ENCODE assay signal across 23 cellular contexts in genomic region chr17:81132197-81132540, GRCh38. TPM values are rescaled to one million over a fixed set of nuclear protein-coding genes. Genes with fewer than 3 reads are reported as not detected.
DNase-seq lines count a peak whose midpoint lies in the region; ATAC-seq and TF ChIP-seq lines count a peak whose summit lies in the region.
"Had no signal": no experiment of that assay in that cellular context is flagged by ENCODE, and none has a peak within 500 bp of the region (broad histone marks: within the 10 kb centered on the region; RNA-seq: fewer than 3 reads in every experiment).

No MANE protein-coding gene starts in this region.

- H3K27me3 ChIP-seq in Caco-2 (replicated peaks; ENCODE audit: control insufficient read depth, insufficient read depth, low read length) = no peaks in the 10 kb centered on the region
- no peaks in the 10 kb centered on the region for H3K27me3 ChIP-seq in Peyer's patch
- H3K27me3 ChIP-seq in hepatocyte = no peaks in the 10 kb centered on the region
- no peaks in the 10 kb centered on the region for H3K27me3 ChIP-seq in mucosa of stomach (ENCODE audit: control insufficient read depth, insufficient read depth, low read length)
- H3K27me3 ChIP-seq in osteoblast (ENCODE audit: insufficient read depth, low read length) = no peaks in the 10 kb centered on the region

- H3K36me3 Mint-ChIP-seq in Caco-2 (ENCODE audit: insufficient read depth, unreplicated experiment) = peaks cover 7% of the 10 kb centered on the region

- H3K9me3 Mint-ChIP-seq in Caco-2 (ENCODE audit: unreplicated experiment) = no peaks in the 10 kb centered on the region
- H3K9me3 Mint-ChIP-seq: CD14-positive monocyte had no signal

- H3K79me2 ChIP-seq in hepatocyte (no peaks in the 10 kb centered on the region), osteoblast (ENCODE audit: insufficient read depth, low read length) (no peaks in the 10 kb centered on the region)

- H3K4me3 ChIP-seq in Caco-2 (ENCODE audit: low read depth, low read length) (peak overlapping the region; percentile 51), Peyer's patch (peak overlapping the region in 2 of 4 donors; percentile 51 to 68), hepatocyte (no peak overlapping the region), mucosa of stomach (ENCODE audit: low read length) (no peak overlapping the region), osteoblast (ENCODE audit: insufficient read depth, low read length) (no peak overlapping the region)
- H3K4me3 ChIP-seq: GM23248, SJSA1 had no signal

- ATAC-seq in HG03159 (IDR thresholded peaks at IDR 0.05; ENCODE audit: unreplicated experiment) = no peak

- H3K4me1 Mint-ChIP-seq in Caco-2 (ENCODE audit: low read depth, unreplicated experiment) = peaks cover 5% of the 10 kb centered on the region

- no peak overlapping the region for H2AFZ ChIP-seq in hepatocyte
- H2AFZ ChIP-seq in osteoblast (ENCODE audit: low read length) = no peak overlapping the region
- H2AFZ ChIP-seq: GM23248 had no signal

- POLR2A ChIA-PET in Caco-2 (lab: Charles Lee) = interaction anchor here (1.4 to 1.6 kb wide), 2 partner anchors 91 to 263 kb away, joined by 3 to 4 read pairs; partner anchors contain the start of gene BAHCC1

- TF ChIP-seq POLR2A in Peyer's patch (IDR thresholded peaks at IDR 0.05) = no peak

- WGBS in hepatocyte (ENCODE audit: low lambda C conversion rate, missing lambda C conversion rate) = 85% methylated on average over 10 of the region's 11 CpGs

- H3K9me3 ChIP-seq in Caco-2 = no peaks in the 10 kb centered on the region
- no peaks in the 10 kb centered on the region for H3K9me3 ChIP-seq in Peyer's patch
- H3K9me3 ChIP-seq in hepatocyte (ENCODE audit: low read depth) = no peaks in the 10 kb centered on the region
- no peaks in the 10 kb centered on the region for H3K9me3 ChIP-seq in mucosa of stomach (ENCODE audit: control insufficient read depth, low read length)
- no peaks in the 10 kb centered on the region for H3K9me3 ChIP-seq in osteoblast (ENCODE audit: low read depth, low read length)
- H3K9me3 ChIP-seq: SJSA1 had no signal

- CTCF ChIA-PET in Caco-2 (lab: Charles Lee) = no interaction called here

- peaks cover 55% of the 10 kb centered on the region for H3K4me1 ChIP-seq in Caco-2
- peaks cover 0 to 14% (median 2%) of the 10 kb centered on the region in 4 donors for H3K4me1 ChIP-seq in Peyer's patch
- H3K4me1 ChIP-seq in hepatocyte (ENCODE audit: insufficient read depth) = peaks cover 14% of the 10 kb centered on the region
- H3K4me1 ChIP-seq in mucosa of stomach (ENCODE audit: control insufficient read depth, insufficient read depth, low read length) = peaks cover 10% of the 10 kb centered on the region
- no peaks in the 10 kb centered on the region for H3K4me1 ChIP-seq in osteoblast (ENCODE audit: insufficient read depth, low read length)
- H3K4me1 ChIP-seq: SJSA1 had no signal

- H3K36me3 ChIP-seq in Caco-2 (ENCODE audit: control insufficient read depth, insufficient read depth, low read length) (no peaks in the 10 kb centered on the region), Peyer's patch (no peaks in the 10 kb centered on the region), hepatocyte (replicated peaks; ENCODE audit: insufficient read depth, low read depth) (no peaks in the 10 kb centered on the region), mucosa of stomach (ENCODE audit: control insufficient read depth, insufficient read depth, low read length) (no peaks in the 10 kb centered on the region), osteoblast (ENCODE audit: insufficient read depth, low read length) (no peaks in the 10 kb centered on the region)
- H3K36me3 ChIP-seq: SJSA1 had no signal

- DNase-seq in Caco-2 (no peak), Peyer's patch (no peak), hepatocyte (ENCODE audit: low spot score) (no peak), osteoblast (ENCODE audit: insufficient read length, low spot score, missing footprints) (no peak), OCI-M1 (lab: John Stamatoyannopoulos, UW) (no peak), NCI-H774 (lab: John Stamatoyannopoulos, UW) (no peak)
- DNase-seq: COR-L47, DND-41, GDM1, GM23248, KBM-7, NCI-H1048, NCI-H187, NCI-H2171 treated with DMSO at 0.1 percent for 48 hours, NCI-H82 had no signal

- peak overlapping the region; percentile 72 for H3K4me3 Mint-ChIP-seq in Caco-2 (ENCODE audit: unreplicated experiment)
- H3K4me3 Mint-ChIP-seq: CD14-positive monocyte had no signal

- peak overlapping the region; percentile 88 for H3K27ac Mint-ChIP-seq in Caco-2 (ENCODE audit: unreplicated experiment)
- H3K27ac Mint-ChIP-seq: CD14-positive monocyte had no signal

- H4K20me1 ChIP-seq in hepatocyte (ENCODE audit: insufficient read depth, poor library complexity, severe bottlenecking) (no peaks in the 10 kb centered on the region), osteoblast (ENCODE audit: insufficient read depth, low read length) (no peaks in the 10 kb centered on the region)

- H3K9me2 ChIP-seq in hepatocyte (replicated peaks; ENCODE audit: insufficient read depth) = no peaks in the 10 kb centered on the region

- intact Hi-C loops in Caco-2 (cut with micrococcal nuclease; ENCODE audit: unreplicated experiment) = loop anchor here (1.0 to 2.0 kb wide), 3 partner anchors 13 to 107 kb away; partner anchors contain the start of genes NDUFAF8 and TEPSIN

- H3K4me2 ChIP-seq in hepatocyte (no peak overlapping the region), osteoblast (ENCODE audit: insufficient read depth, low read length) (no peak overlapping the region)

- H3K9ac ChIP-seq in mucosa of stomach (ENCODE audit: low read length) = peak overlapping the region; percentile 1
- H3K9ac ChIP-seq: GM23248 had no signal

- H3K27ac ChIP-seq in Peyer's patch = peak overlapping the region in 3 of 4 donors; percentile 77 to 98 (median 94)
- peak overlapping the region; percentile 86 for H3K27ac ChIP-seq in hepatocyte
- no peak overlapping the region for H3K27ac ChIP-seq in osteoblast (ENCODE audit: low read depth, low read length)
- H3K27ac ChIP-seq: GM23248, HL-60, SJSA1 had no signal

- BruUV-seq in Caco-2 (replicated peaks; lab: Mats Ljungman, UMichigan) = TSS peak; percentile 74

- no peak for TF ChIP-seq CTCF in Caco-2 (IDR thresholded peaks at IDR 0.05; ENCODE audit: insufficient read depth in 1 of 2, low read depth in 1 of 2, low read length in 1 of 2, severe bottlenecking in 1 of 2, unreplicated experiment in 1 of 2)
- no peak for TF ChIP-seq CTCF in Peyer's patch (IDR thresholded peaks at IDR 0.05)
- TF ChIP-seq CTCF in hepatocyte (IDR thresholded peaks at IDR 0.05; ENCODE audit: poor library complexity) = no peak
- TF ChIP-seq CTCF in osteoblast (IDR thresholded peaks at IDR 0.05; ENCODE audit: extremely low read depth, low read depth, low read length) = no peak

- H3K27me3 Mint-ChIP-seq in Caco-2 (ENCODE audit: insufficient read depth, unreplicated experiment) = no peaks in the 10 kb centered on the region

RNA-seq across cellular contexts. Expression of gene PVALEF, which starts 33.1 kb away (rescaled TPM):
- total RNA-seq in Caco-2 (2022) = 0.58 TPM in 1 of 2 replicates, not detected in the other
- total RNA-seq in Peyer's patch = not detected
- not detected in 2 replicates for total RNA-seq in hepatocyte
- polyA plus RNA-seq in hepatocyte = 0.15 TPM in 1 of 2 replicates, not detected in the other
- total RNA-seq in osteoblast = not detected in 2 replicates
- total RNA-seq: A673, GM23248, NCI-H460, RPMI7951, SJSA1 had no signal
- polyA plus RNA-seq: CD14-positive monocyte, GM23248 had no signal

RNA-seq across cellular contexts. Expression of gene AATK, which starts 33.9 kb away (rescaled TPM):
- 26.4 and 26.6 TPM in 2 replicates for total RNA-seq in Caco-2 (2022)
- total RNA-seq in Peyer's patch = 100 to 1,000 TPM in 3 of 4 donors, 10 to 100 TPM in 1; 23.9 to 190 (median 123) TPM
- 5.7 and 6.7 TPM in 2 replicates for total RNA-seq in hepatocyte
- polyA plus RNA-seq in hepatocyte = 5.4 and 6.3 TPM in 2 replicates
- total RNA-seq in osteoblast = under 0.01 TPM in 1 of 2 replicates, not detected in the other
- total RNA-seq: RPMI7951 had no signal
